In the genomic region with DNA sequence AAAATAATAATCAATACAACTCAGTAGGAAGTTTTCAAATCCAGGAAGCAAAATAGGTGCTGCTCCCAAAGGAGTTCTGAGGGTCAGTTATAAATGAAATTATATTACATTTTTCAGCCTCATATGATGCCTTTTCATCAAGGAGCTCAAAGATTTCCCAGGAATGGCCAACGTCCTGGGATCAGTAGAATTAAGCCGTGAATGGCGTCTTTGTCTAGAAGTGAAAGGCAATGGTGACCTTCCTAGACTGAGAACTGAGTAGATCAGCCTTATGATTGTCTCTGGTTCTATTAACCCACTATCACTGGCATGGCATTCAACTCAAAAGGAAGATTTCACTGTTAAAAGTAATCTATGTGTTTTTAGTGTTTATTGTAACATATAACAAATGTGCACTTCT, we compare ENCODE assay signal across 28 cellular contexts.
"Had no signal": no experiment of that assay in that cellular context is flagged by ENCODE, and none has a peak within 500 bp of the region (broad histone marks: within the 10 kb centered on the region; RNA-seq: fewer than 3 reads in every experiment).

No MANE protein-coding gene starts in this region.

- H3K36me3 Mint-ChIP-seq: natural killer cell treated with Interleukin-12 subunit alpha and Interleukin-12 subunit beta and Interleukin-15 and Interleukin-18, amount 100 ng/mL, for 72 hours had no signal

- H3K27ac Mint-ChIP-seq: memory B cell; naive thymus-derived CD4-positive, alpha-beta T cell; natural killer cell treated with Interleukin-12 subunit alpha and Interleukin-12 subunit beta and Interleukin-15 and Interleukin-18, amount 100 ng/mL, for 72 hours; progenitor cell of endocrine pancreas; stimulated activated memory B cell treated with anti-CD40 and anti-IgM and Interleukin-4, amounts not matched to agents 10 μg/mL and 1 μg/mL and 100 μg/mL, for 72 hours had no signal

- H3K27me3 Mint-ChIP-seq: memory B cell; naive thymus-derived CD4-positive, alpha-beta T cell; progenitor cell of endocrine pancreas; stimulated activated memory B cell treated with anti-CD40 and anti-IgM and Interleukin-4, amounts not matched to agents 10 μg/mL and 1 μg/mL and 100 μg/mL, for 72 hours had no signal

- H3K9me3 ChIP-seq: left lung, mucosa of descending colon, ovary, right atrium auricular region, right lobe of liver, stomach, testis, thyroid gland, transverse colon, upper lobe of left lung, vagina had no signal

- H3K4me2 ChIP-seq: hepatocyte, smooth muscle cell had no signal

- H3K4me3 ChIP-seq: hepatocyte, left lung, lung, mucosa of descending colon, ovary, right atrium auricular region, right lobe of liver, smooth muscle cell, stomach, testis, thyroid gland, transverse colon, upper lobe of left lung, vagina had no signal

- H3K27me3 ChIP-seq: hepatocyte, left lung, ovary, right atrium auricular region, right lobe of liver, stomach, testis, thyroid gland, transverse colon, upper lobe of left lung, vagina had no signal

- H3K36me3 ChIP-seq: left lung, ovary, right atrium auricular region, right lobe of liver, stomach, thyroid gland, transverse colon, upper lobe of left lung, vagina had no signal

- H3K9me3 Mint-ChIP-seq: memory B cell; naive thymus-derived CD4-positive, alpha-beta T cell; natural killer cell treated with Interleukin-12 subunit alpha and Interleukin-12 subunit beta and Interleukin-15 and Interleukin-18, amount 100 ng/mL, for 72 hours; stimulated activated memory B cell treated with anti-CD40 and anti-IgM and Interleukin-4, amounts not matched to agents 10 μg/mL and 1 μg/mL and 100 μg/mL, for 72 hours had no signal

- H2AFZ ChIP-seq: hepatocyte had no signal

- H3K4me3 Mint-ChIP-seq: memory B cell; naive thymus-derived CD4-positive, alpha-beta T cell; natural killer cell treated with Interleukin-12 subunit alpha and Interleukin-12 subunit beta and Interleukin-15 and Interleukin-18, amount 100 ng/mL, for 72 hours; stimulated activated memory B cell treated with anti-CD40 and anti-IgM and Interleukin-4, amounts not matched to agents 10 μg/mL and 1 μg/mL and 100 μg/mL, for 72 hours had no signal

- DNase-seq: islet precursor cell; kidney glomerular epithelial cell; left colon; left lung; midbrain; mucosa of descending colon; naive thymus-derived CD4-positive, alpha-beta T cell; ovary; right lobe of liver; stimulated activated CD4-positive, alpha-beta T cell treated with anti-CD3 and anti-CD28 coated beads, Interleukin-1b, Interleukin-23, amount 100 ng/mL, for 48 hours; stimulated activated CD4-positive, alpha-beta T cell treated with anti-CD3 and anti-CD28 coated beads, Interleukin-2, amount 100 ng/mL, for 48 hours; stimulated activated CD4-positive, alpha-beta T cell treated with anti-CD3 and anti-CD28 coated beads, Interleukin-4, amount 100 ng/mL, for 4 hours; stimulated activated CD8-positive, alpha-beta memory T cell treated with anti-CD3 and anti-CD28 coated beads, Interleukin-4, amount 100 ng/mL, for 48 hours; stimulated activated naive CD8-positive, alpha-beta T cell treated with anti-CD3 and anti-CD28 coated beads, Interleukin-15, Interleukin-2, amounts not matched to agents 100 U/mL and 50 U/mL, for 24 hours; stomach; testis; thyroid gland; transverse colon; upper lobe of left lung had no signal

- H3K4me1 ChIP-seq: left lung, right atrium auricular region, stomach, testis, thyroid gland, transverse colon, upper lobe of left lung, vagina had no signal

- H3K27ac ChIP-seq: hepatocyte, left lung, ovary, right atrium auricular region, right lobe of liver, stomach, testis, thyroid gland, transverse colon, upper lobe of left lung, vagina had no signal

- H3K79me2 ChIP-seq: hepatocyte had no signal
